In genomic region chr6:165749163-165749562, GRCh38 we compare ENCODE assay signal across 28 cellular contexts.
"Had no signal": no experiment of that assay in that cellular context is flagged by ENCODE, and none has a peak within 500 bp of the region (broad histone marks: within the 10 kb centered on the region; RNA-seq: fewer than 3 reads in every experiment).

No MANE protein-coding gene starts in this region.

- H3K4me3 ChIP-seq: SJCRH30, SK-N-MC had no signal

- H3K27ac ChIP-seq: SJCRH30, SK-N-MC, WERI-Rb-1 had no signal

- DNase-seq: activated CD4-positive, alpha-beta memory T cell treated with anti-CD3 and anti-CD28 coated beads, Interleukin-2, amount 10 ng/mL, durations not matched to agents 7 days and 5 days; activated CD4-positive, alpha-beta T cell treated with anti-CD3 and anti-CD28 coated beads for 1 hour; activated CD4-positive, alpha-beta T cell treated with anti-CD3 and anti-CD28 coated beads for 48 hours; activated CD4-positive, CD25-positive, alpha-beta regulatory T cell; activated CD8-positive, alpha-beta memory T cell treated with anti-CD3 and anti-CD28 coated beads for 24 hours; activated CD8-positive, alpha-beta memory T cell treated with anti-CD3 and anti-CD28 coated beads, Interleukin-2, amount 10 ng/mL, durations not matched to agents 7 days and 5 days; activated CD8-positive, alpha-beta memory T cell treated with anti-CD3 and anti-CD28 coated beads, Interleukin-2, amount 50 U/mL, for 48 hours; activated effector memory CD4-positive, alpha-beta T cell treated with Interleukin-2 at 50 U/mL for 16 hours; activated naive CD4-positive, alpha-beta T cell treated with anti-CD3 and anti-CD28 coated beads, Interleukin-2, amount 10 ng/mL, durations not matched to agents 7 days and 5 days; activated naive CD8-positive, alpha-beta T cell treated with anti-CD3 and anti-CD28 coated beads for 36 hours; activated T-cell treated with anti-CD3 and anti-CD28 coated beads, Interleukin-2, amount 50 U/mL, for 48 hours; amniotic stem cell; aorta; cerebellar nuclear complex; MM.1S; MV-4-11; NCI-H1092; NCI-H1436 treated with DMSO at 0.1 percent for 48 hours; NCI-H1694 treated with DMSO at 0.1 percent for 48 hours; NCI-H2029; NCI-H345; NCI-H524 treated with DMSO at 0.1 percent for 48 hours; SHP77; SJCRH30; T1000; WERI-Rb-1 had no signal

- H3K4me1 ChIP-seq: SJCRH30 had no signal

- H3K36me3 ChIP-seq: SJCRH30, WERI-Rb-1 had no signal

- H3K9me3 ChIP-seq: SJCRH30 had no signal

- ATAC-seq: activated CD8-positive, alpha-beta memory T cell treated with anti-CD3 and anti-CD28 coated beads, Interleukin-2, amount 10 ng/mL, durations not matched to agents 7 days and 5 days; Panc1 had no signal
